13 cellular contexts compared by ENCODE assay signal in the genomic region with DNA sequence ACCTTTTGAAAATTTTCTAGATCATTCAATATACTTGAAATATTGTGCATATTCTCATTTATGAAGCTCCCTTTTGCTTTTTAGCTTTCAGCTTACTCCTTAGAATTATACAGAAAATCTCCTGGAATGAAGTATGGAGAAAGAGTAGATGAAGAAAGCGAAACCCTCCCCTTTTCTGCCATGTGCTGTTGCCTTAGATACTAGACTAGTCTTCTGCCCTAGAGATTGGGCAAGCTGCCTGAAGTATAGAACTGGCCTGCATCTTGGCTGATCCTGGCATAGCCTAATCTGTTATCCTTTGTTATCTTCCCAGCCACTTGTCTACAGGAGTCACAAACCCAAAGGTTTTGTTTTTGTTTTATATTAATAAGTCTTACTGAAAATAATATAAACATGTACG.
DNase-seq lines count a peak whose midpoint lies in the region; ATAC-seq and TF ChIP-seq lines count a peak whose summit lies in the region.
"Had no signal": no experiment of that assay in that cellular context is flagged by ENCODE, and none has a peak within 500 bp of the region (broad histone marks: within the 10 kb centered on the region; RNA-seq: fewer than 3 reads in every experiment).

No MANE protein-coding gene starts in this region.

- H3K27me3 Mint-ChIP-seq in CD4-positive, alpha-beta T cell: no peaks in the 10 kb centered on the region
- no peaks in the 10 kb centered on the region for H3K27me3 Mint-ChIP-seq in chondrocyte (ENCODE audit: low read depth)

- H2BK15ac ChIP-seq in mesenchymal stem cell (ENCODE audit: low read depth, poor library complexity, severe bottlenecking): no peak overlapping the region

- H3K36me3 ChIP-seq in HUES64 (ENCODE audit: insufficient read depth, low read length): peaks cover 5% of the 10 kb centered on the region; the same call in 1 of the 2 replicates
- peaks cover 3 to 34% of the 10 kb centered on the region in 2 experiments for H3K36me3 ChIP-seq in mesenchymal stem cell (ENCODE audit: control insufficient read depth in 1 of 2, insufficient read depth in 2 of 2, low read depth in 1 of 2, low read length in 2 of 2)
- H3K36me3 ChIP-seq in aorta (ENCODE audit: control insufficient read depth in 1 of 2, insufficient read depth in 2 of 2, low read length in 1 of 2): no peaks in the 10 kb centered on the region

- peaks cover 3% of the 10 kb centered on the region for H3K9me3 Mint-ChIP-seq in CD4-positive, alpha-beta T cell
- H3K9me3 Mint-ChIP-seq in chondrocyte (ENCODE audit: low read depth): peaks cover 13% of the 10 kb centered on the region

- H3K9ac ChIP-seq in HUES64 (ENCODE audit: low read depth, low read length) (peak overlapping the region; percentile 17; the same call in 1 of the 2 replicates), mesenchymal stem cell (ENCODE audit: low read length) (peak overlapping the region; percentile 59)

- peaks cover 85% of the 10 kb centered on the region for H3K4me1 Mint-ChIP-seq in CD4-positive, alpha-beta T cell (ENCODE audit: low read depth)
- peaks cover 42% of the 10 kb centered on the region for H3K4me1 Mint-ChIP-seq in chondrocyte (ENCODE audit: low read depth)

- H3K27ac Mint-ChIP-seq in CD4-positive, alpha-beta T cell: peak overlapping the region; percentile 80
- H3K27ac Mint-ChIP-seq in chondrocyte (ENCODE audit: unreplicated experiment): peak overlapping the region; percentile 17

- intact Hi-C loops in CD4-positive, alpha-beta T cell (cut with DNase I, micrococcal nuclease): loop anchor here in 1 of 2 experiments (2.0 kb wide), 1 partner anchor 14 kb away; no protein-coding TSS in a partner anchor
- intact Hi-C loops in aorta (cut with DNase I): no loop called here

- H2BK5ac ChIP-seq in mesenchymal stem cell (ENCODE audit: low read depth, low read length, poor library complexity, severe bottlenecking): no peak overlapping the region

- no peak overlapping the region for H3K27ac ChIP-seq in CD4-positive, alpha-beta T cell (ENCODE audit: low read depth, low read length)
- H3K27ac ChIP-seq in HUES64 (ENCODE audit: low read depth, low read length): 0 out of 2 replicates have a peak overlapping the region, but pooled peaks have one; percentile 70
- H3K27ac ChIP-seq in mesenchymal stem cell (ENCODE audit: low read length, poor library complexity, severe bottlenecking): peak overlapping the region; percentile 71
- H3K27ac ChIP-seq in aorta (ENCODE audit: low read depth in 1 of 2, low read length in 2 of 2): no peak overlapping the region

- no peak overlapping the region for H4K91ac ChIP-seq in mesenchymal stem cell (ENCODE audit: low read length)

- no peak overlapping the region for H2BK120ac ChIP-seq in mesenchymal stem cell (ENCODE audit: low read depth, low read length)

- H3K23ac ChIP-seq in mesenchymal stem cell (ENCODE audit: low read length in 2 of 2): no peak overlapping the region

- no peaks in the 10 kb centered on the region for H3K27me3 ChIP-seq in CD4-positive, alpha-beta T cell (ENCODE audit: control insufficient read depth, insufficient read depth, low read length)
- no peaks in the 10 kb centered on the region for H3K27me3 ChIP-seq in HUES64 (ENCODE audit: insufficient read depth, low read length)
- H3K27me3 ChIP-seq in mesenchymal stem cell (ENCODE audit: control insufficient read depth in 1 of 2, insufficient read depth in 1 of 2, low read length in 2 of 2): no peaks in the 10 kb centered on the region
- H3K27me3 ChIP-seq in aorta (ENCODE audit: control insufficient read depth in 1 of 2, insufficient read depth in 2 of 2, low read length in 1 of 2): no peaks in the 10 kb centered on the region

- H3K18ac ChIP-seq in mesenchymal stem cell (ENCODE audit: low read depth in 1 of 2, low read length in 2 of 2): no peak overlapping the region

- CTCF ChIA-PET in CD4-positive, alpha-beta T cell (lab: Charles Lee): no interaction called here

- ATAC-seq in CD4-positive, alpha-beta T cell (ENCODE audit: poor library complexity): no peak
- ATAC-seq in aorta (ENCODE audit: low FRiP score): no peak
- ATAC-seq: mucosa of descending colon had no signal

- peaks cover 59% of the 10 kb centered on the region for H3K36me3 Mint-ChIP-seq in CD4-positive, alpha-beta T cell (ENCODE audit: low read depth)
- peaks cover 5% of the 10 kb centered on the region for H3K36me3 Mint-ChIP-seq in chondrocyte (ENCODE audit: low read depth)

- H3K4me2 ChIP-seq in mesenchymal stem cell (ENCODE audit: low read length, poor library complexity, severe bottlenecking): no peak overlapping the region

- H3K4me1 ChIP-seq in HUES64 (ENCODE audit: insufficient read depth, low read length): peaks cover 35% of the 10 kb centered on the region
- H3K4me1 ChIP-seq in mesenchymal stem cell (ENCODE audit: control insufficient read depth, insufficient read depth, low read depth, low read length): peaks cover 6% of the 10 kb centered on the region
- peaks cover 3 to 11% of the 10 kb centered on the region in 2 donors for H3K4me1 ChIP-seq in aorta (ENCODE audit: control insufficient read depth in 1 of 2, insufficient read depth in 2 of 2, low read length in 2 of 2)

- WGBS in HUES64: 98% methylated on average over 2 of the region's 2 CpGs
- 100% methylated on average over 1 of the region's 2 CpGs for WGBS in mesenchymal stem cell
- 98 to 99% methylated on average over 2 of the region's 2 CpGs for WGBS in aorta, 2 donors

- H3K4me3 Mint-ChIP-seq in CD4-positive, alpha-beta T cell: no peak overlapping the region
- no peak overlapping the region for H3K4me3 Mint-ChIP-seq in chondrocyte (ENCODE audit: unreplicated experiment)

- H2AFZ ChIP-seq in mesenchymal stem cell (ENCODE audit: low read depth, low read length): no peak overlapping the region

- H3K9me3 ChIP-seq in CD4-positive, alpha-beta T cell (ENCODE audit: control insufficient read depth, low read length): peaks cover 5% of the 10 kb centered on the region
- H3K9me3 ChIP-seq in HUES64 (ENCODE audit: insufficient read depth, low read depth, low read length) (peaks cover 7% of the 10 kb centered on the region; the same call in 1 of the 2 replicates), mesenchymal stem cell (ENCODE audit: control insufficient read depth, low read length) (peaks cover 4% of the 10 kb centered on the region), aorta (ENCODE audit: control insufficient read depth, low read length) (no peaks in the 10 kb centered on the region)
- H3K9me3 ChIP-seq: mucosa of descending colon had no signal

- no peak overlapping the region for H3K14ac ChIP-seq in mesenchymal stem cell (ENCODE audit: low read length in 2 of 2)

- H3K4me3 ChIP-seq in HUES64 (ENCODE audit: low read length) (no peak overlapping the region), mesenchymal stem cell (ENCODE audit: insufficient read depth in 1 of 2, low read depth in 1 of 2, low read length in 2 of 2) (no peak overlapping the region), aorta (ENCODE audit: low read length in 2 of 2) (no peak overlapping the region)
- H3K4me3 ChIP-seq: coronary artery, mucosa of descending colon had no signal

- TF ChIP-seq CTCF in CD4-positive, alpha-beta T cell (IDR thresholded peaks at IDR 0.05): no peak
- TF ChIP-seq CTCF in chondrocyte (IDR thresholded peaks at IDR 0.05): no peak

- H3K4ac ChIP-seq in mesenchymal stem cell (ENCODE audit: low read depth in 1 of 2, low read length in 2 of 2): no peak overlapping the region

- H2BK12ac ChIP-seq in mesenchymal stem cell (ENCODE audit: low read length in 2 of 2): no peak overlapping the region

- POLR2A ChIA-PET in CD4-positive, alpha-beta T cell (lab: Charles Lee): interaction anchor here (1.0 to 1.4 kb wide), 2 partner anchors 10 to 206 kb away, joined by 4 to 5 read pairs; no protein-coding TSS in a partner anchor

- H4K8ac ChIP-seq in mesenchymal stem cell (ENCODE audit: low read length): no peak overlapping the region

- DNase-seq in CD4-positive, alpha-beta T cell: no peak
- no peak for DNase-seq in chondrocyte (ENCODE audit: low spot score)
- DNase-seq in mesenchymal stem cell: peak; percentile 59
- no peak for DNase-seq in DMS153 treated with DMSO at 0.1 percent for 48 hours (lab: John Stamatoyannopoulos, UW; ENCODE audit: unreplicated experiment)
- DNase-seq in aorta: no peak
- DNase-seq in cerebellar nuclear complex (lab: John Stamatoyannopoulos, UW): no peak
- DNase-seq in cortex of kidney (lab: John Stamatoyannopoulos, UW): no peak
- DNase-seq: activated naive CD4-positive, alpha-beta T cell treated with anti-CD3 and anti-CD28 coated beads, Interleukin-2, amount 50 U/mL, for 16 hours; DND-41; MM.1S; mucosa of descending colon had no signal

- H3K79me1 ChIP-seq in mesenchymal stem cell (replicated peaks; ENCODE audit: low read length, poor library complexity, severe bottlenecking): peaks cover 31% of the 10 kb centered on the region

- H2AK5ac ChIP-seq in mesenchymal stem cell (ENCODE audit: low read length, severe bottlenecking): peak overlapping the region; percentile 58

Comparison
In these comparisons a context has a peak if more than half of its experiments do, and no peak if none do; other contexts are left out.
1. H3K27ac ChIP-seq: peak in HUES64 (single experiment) and mesenchymal stem cell (single experiment); none in CD4-positive, alpha-beta T cell (single experiment) and aorta (0 of 2).